Comparison of ENCODE assay signal across 19 cellular contexts in genomic region chr9:135883410-135884089, GRCh38. TPM values are rescaled to one million over a fixed set of nuclear protein-coding genes. Genes with fewer than 3 reads are reported as not detected.
A peak's percentile ranks its signal among the peaks of the same experiment; 100 is the strongest.
DNase-seq lines count a peak whose midpoint lies in the region; ATAC-seq, FAIRE-seq and TF ChIP-seq lines count a peak whose summit lies in the region.
"Had no signal": no experiment of that assay in that cellular context is flagged by ENCODE, and none has a peak within 500 bp of the region (broad histone marks: within the 10 kb centered on the region; RNA-seq: fewer than 3 reads in every experiment).

No MANE protein-coding gene starts in this region.

- no peak overlapping the region for H2AFZ ChIP-seq in GM12878 (ENCODE audit: control insufficient read depth, low read depth, low read length)
- no peak overlapping the region for H2AFZ ChIP-seq in neuronal stem cell (ENCODE audit: low read length)

- no peak overlapping the region for H4K8ac ChIP-seq in neuronal stem cell (ENCODE audit: low read depth, low read length)

- SMC1A ChIA-PET in GM12878 (lab: Charles Lee; ENCODE audit: uncharacterized antibody, unreplicated experiment): no interaction called here

- no peak overlapping the region for H2BK120ac ChIP-seq in neuronal stem cell (ENCODE audit: low read depth, low read length)

- H3K9me3 ChIP-seq in CD4-positive, CD25-positive, alpha-beta regulatory T cell (ENCODE audit: control insufficient read depth in 2 of 2, low read length in 2 of 2): no peaks in the 10 kb centered on the region
- H3K9me3 ChIP-seq in HEK293 (ENCODE audit: control insufficient read depth, insufficient read depth, low read depth, low read length): no peaks in the 10 kb centered on the region
- H3K9me3 ChIP-seq in GM12878 (replicated peaks; ENCODE audit: control insufficient read depth, insufficient read depth, low read length): no peaks in the 10 kb centered on the region
- H3K9me3 ChIP-seq in neuronal stem cell (replicated peaks in 1 of 2; ENCODE audit: control insufficient read depth in 2 of 2, insufficient read depth in 1 of 2, low read depth in 1 of 2, low read length in 2 of 2): no peaks in the 10 kb centered on the region
- H3K9me3 ChIP-seq: neutrophil had no signal

- in situ Hi-C loops in GM12878 (cut with MboI): no loop called here

- TF ChIP-seq RAD21 in GM12878 (IDR thresholded peaks at IDR 0.05; ENCODE audit: insufficient read depth, low read depth, low read length): no peak

- intact Hi-C loops in GM12878 (cut with micrococcal nuclease; ENCODE audit: unreplicated experiment): no loop called here

- H3K79me2 ChIP-seq in GM12878 (ENCODE audit: control insufficient read depth, insufficient read depth, low read length): peaks cover 25% of the 10 kb centered on the region

- peak; percentile 47 for FAIRE-seq in GM12878 (lab: Jason Lieb, UNC)
- FAIRE-seq: small intestine had no signal

- H3K27me3 ChIP-seq in CD4-positive, CD25-positive, alpha-beta regulatory T cell (ENCODE audit: control insufficient read depth, insufficient read depth, low read length): no peaks in the 10 kb centered on the region
- no peaks in the 10 kb centered on the region for H3K27me3 ChIP-seq in GM12878 (replicated peaks in 1 of 2; ENCODE audit: control insufficient read depth in 2 of 2, insufficient read depth in 2 of 2, low read length in 1 of 2)
- H3K27me3 ChIP-seq in neuronal stem cell (ENCODE audit: control insufficient read depth in 3 of 3, insufficient read depth in 3 of 3, low read depth in 1 of 3, low read length in 3 of 3): no peaks in the 10 kb centered on the region
- H3K27me3 ChIP-seq: foreskin keratinocyte, neutrophil had no signal

- no peak for TF ChIP-seq EP300 in GM12878 (IDR thresholded peaks at IDR 0.05; ENCODE audit: borderline replicate concordance in 1 of 2, control insufficient read depth in 1 of 2, low read depth in 2 of 2, low read length in 2 of 2)

- no peak overlapping the region for H3K4me3 ChIP-seq in CD4-positive, CD25-positive, alpha-beta regulatory T cell (ENCODE audit: low read depth, low read length)
- no peak overlapping the region for H3K4me3 ChIP-seq in HEK293 (ENCODE audit: low read depth, low read length)
- no peak overlapping the region for H3K4me3 ChIP-seq in GM12878
- no peak overlapping the region for H3K4me3 ChIP-seq in neuronal stem cell (ENCODE audit: low read length in 2 of 2)

- H3K27ac Mint-ChIP-seq in CD4-positive, CD25-positive, alpha-beta regulatory T cell: peak overlapping the region in 2 of 3 donors; percentile 89 to 91
- H3K27ac Mint-ChIP-seq in mesothelial cell of epicardium: no peak overlapping the region
- H3K27ac Mint-ChIP-seq: activated naive CD8-positive, alpha-beta T cell; stimulated activated naive CD8-positive, alpha-beta T cell treated with anti-CD3 and anti-CD28 coated beads, Interleukin-15, Interleukin-2, amounts not matched to agents 100 ng/mL and 50 ng/mL, for 24 hours had no signal

- peaks cover 53% of the 10 kb centered on the region for H3K4me1 ChIP-seq in CD4-positive, CD25-positive, alpha-beta regulatory T cell (ENCODE audit: control insufficient read depth, insufficient read depth, low read length, poor library complexity, severe bottlenecking)
- H3K4me1 ChIP-seq in HEK293 (ENCODE audit: control insufficient read depth, insufficient read depth, low read length) (peaks cover 8% of the 10 kb centered on the region), GM12878 (ENCODE audit: control insufficient read depth, insufficient read depth, low read length) (peaks cover 15% of the 10 kb centered on the region), neuronal stem cell (ENCODE audit: control insufficient read depth in 2 of 2, insufficient read depth in 1 of 2, low read depth in 1 of 2, low read length in 2 of 2) (peaks cover 4 to 23% of the 10 kb centered on the region in 2 donors)

- POLR2A ChIA-PET in HEK293 (lab: Yijun Ruan, JAX): interaction anchor here (0.8 kb wide), 1 partner anchor 24 kb away, joined by 3 read pairs; the partner anchor contains the start of gene CAMSAP1
- POLR2A ChIA-PET in GM12878 (lab: Charles Lee): no interaction called here

- H3K36me3 ChIP-seq in CD4-positive, CD25-positive, alpha-beta regulatory T cell (ENCODE audit: control insufficient read depth, insufficient read depth, low read length): peaks cover 23% of the 10 kb centered on the region
- H3K36me3 ChIP-seq in HEK293 (ENCODE audit: control insufficient read depth in 2 of 2, insufficient read depth in 1 of 2, low read length in 2 of 2): peaks cover 0 to 10% of the 10 kb centered on the region in 2 experiments; a peak in 2 of 3 replicates
- H3K36me3 ChIP-seq in GM12878 (ENCODE audit: control insufficient read depth in 2 of 2, insufficient read depth in 2 of 2, low read length in 1 of 2): peaks cover 0 to 12% of the 10 kb centered on the region in 2 experiments; a peak in 3 of 4 replicates
- H3K36me3 ChIP-seq in neuronal stem cell (replicated peaks in 1 of 2; ENCODE audit: control insufficient read depth in 2 of 2, insufficient read depth in 2 of 2, low read length in 2 of 2): peaks cover 12 to 65% of the 10 kb centered on the region in 2 donors

- 80% methylated on average over 15 of the region's 15 CpGs for WGBS in GM12878 (ENCODE audit: insufficient coverage, insufficient replicate concordance, low lambda C conversion rate, missing lambda C conversion rate)
- no CpG with 5 or more reads among the region's 15 CpGs for WGBS in neuronal stem cell (ENCODE audit: extremely low coverage in 2 of 2, insufficient read length in 2 of 2, insufficient replicate concordance in 1 of 2), 2 donors

- no peak overlapping the region for H2BK12ac ChIP-seq in neuronal stem cell (ENCODE audit: low read length)

- no peak overlapping the region for H3K23ac ChIP-seq in neuronal stem cell (ENCODE audit: low read depth, low read length, poor library complexity)

- no peak overlapping the region for H3K18ac ChIP-seq in neuronal stem cell (ENCODE audit: low read length)

- H3K9ac ChIP-seq in GM12878 (ENCODE audit: control insufficient read depth, insufficient read depth, low read length) (no peak overlapping the region), neuronal stem cell (ENCODE audit: low read depth, low read length, poor library complexity) (peak overlapping the region; percentile 34)

- no peak for TF ChIP-seq POLR2A in GM12878 (IDR thresholded peaks at IDR 0.05; ENCODE audit: low read depth, low read length)

- H3K4ac ChIP-seq in neuronal stem cell (ENCODE audit: low read length): no peak overlapping the region

- H3K27ac ChIP-seq in CD4-positive, CD25-positive, alpha-beta regulatory T cell (ENCODE audit: insufficient read depth, low read length, poor library complexity, severe bottlenecking): no peak overlapping the region
- H3K27ac ChIP-seq in HEK293 (ENCODE audit: extremely low read depth, low read depth, low read length) (no peak overlapping the region), GM12878 (ENCODE audit: control insufficient read depth, insufficient read depth) (no peak overlapping the region), neuronal stem cell (replicated peaks; ENCODE audit: low read length) (no peak overlapping the region)
- H3K27ac ChIP-seq: C4-2B, foreskin keratinocyte, neutrophil had no signal

- no peak overlapping the region for H4K91ac ChIP-seq in neuronal stem cell (ENCODE audit: low read depth, low read length, poor library complexity)

- no peaks in the 10 kb centered on the region for H3K9me3 Mint-ChIP-seq in CD4-positive, CD25-positive, alpha-beta regulatory T cell
- H3K9me3 Mint-ChIP-seq in mesothelial cell of epicardium: no peaks in the 10 kb centered on the region
- H3K9me3 Mint-ChIP-seq: effector memory CD8-positive, alpha-beta T cell; stimulated activated naive CD8-positive, alpha-beta T cell treated with anti-CD3 and anti-CD28 coated beads, Interleukin-15, Interleukin-2, amounts not matched to agents 100 ng/mL and 50 ng/mL, for 24 hours had no signal

- H3K4me2 ChIP-seq in GM12878 (ENCODE audit: control insufficient read depth, insufficient read depth) (no peak overlapping the region), neuronal stem cell (ENCODE audit: insufficient read depth, low read length, poor library complexity, severe bottlenecking) (no peak overlapping the region)

- H3K79me1 ChIP-seq in neuronal stem cell (ENCODE audit: low read depth, low read length): peaks cover 40% of the 10 kb centered on the region

- no peak overlapping the region for H2BK15ac ChIP-seq in neuronal stem cell (ENCODE audit: low read length)

- no peak overlapping the region for H3K14ac ChIP-seq in neuronal stem cell (ENCODE audit: low read length)

- no peak overlapping the region for H2AK5ac ChIP-seq in neuronal stem cell (ENCODE audit: low read depth, low read length)

- H4K20me1 ChIP-seq in GM12878 (ENCODE audit: control insufficient read depth, insufficient read depth): no peaks in the 10 kb centered on the region; the same call in 1 of the 2 replicates

- no peak for DNase-seq in CD4-positive, CD25-positive, alpha-beta regulatory T cell
- no peak for DNase-seq in GM12878 (ENCODE audit: low read depth, low spot score)
- no peak for DNase-seq in neuronal stem cell (ENCODE audit: low spot score)
- DNase-seq in mesothelial cell of epicardium (ENCODE audit: low spot score in 2 of 2, unreplicated experiment in 2 of 2): no peak
- DNase-seq: activated CD8-positive, alpha-beta memory T cell treated with anti-CD3 and anti-CD28 coated beads, Interleukin-2, amount 50 U/mL, for 48 hours; effector memory CD8-positive, alpha-beta T cell; foreskin keratinocyte; GDM1; mammary epithelial cell; NCI-H187 treated with DMSO at 0.1 percent for 48 hours; NCI-H524 treated with DMSO at 0.1 percent for 48 hours; small intestine had no signal

- no TSS peak for BruUV-seq in GM12878 (replicated peaks; lab: Mats Ljungman, UMichigan)

- CTCF ChIA-PET in HEK293 (lab: Yijun Ruan, JAX): interaction anchor here (1.1 kb wide), 1 partner anchor 20 kb away, joined by 4 read pairs; no protein-coding TSS in a partner anchor
- CTCF ChIA-PET in GM12878 (lab: Yijun Ruan, JAX): no interaction called here

- H3K4me1 Mint-ChIP-seq in CD4-positive, CD25-positive, alpha-beta regulatory T cell: peaks cover 16 to 64% (median 52%) of the 10 kb centered on the region in 4 donors
- H3K4me1 Mint-ChIP-seq in mesothelial cell of epicardium: peaks cover 30% of the 10 kb centered on the region

- TF ChIP-seq CTCF in HEK293 (tag by site-specific recombination; IDR thresholded peaks at IDR 0.05) (no peak), GM12878 (IDR thresholded peaks at IDR 0.05 in 2 of 3, conservative IDR thresholded peaks at IDR 0.05 in 1 of 3; ENCODE audit: control insufficient read depth in 2 of 3, extremely low read depth in 1 of 3, insufficient read depth in 1 of 3, low read depth in 3 of 3, low read length in 3 of 3) (no peak), mesothelial cell of epicardium (IDR thresholded peaks at IDR 0.05; ENCODE audit: unreplicated experiment) (no peak)

- H3K36me3 Mint-ChIP-seq in CD4-positive, CD25-positive, alpha-beta regulatory T cell: no peaks in the 10 kb centered on the region
- H3K36me3 Mint-ChIP-seq in mesothelial cell of epicardium: no peaks in the 10 kb centered on the region
- H3K36me3 Mint-ChIP-seq: activated naive CD8-positive, alpha-beta T cell had no signal

- H3K4me3 Mint-ChIP-seq in CD4-positive, CD25-positive, alpha-beta regulatory T cell: peak overlapping the region in 1 of 4 donors; percentile 76
- H3K4me3 Mint-ChIP-seq in mesothelial cell of epicardium: no peak overlapping the region
- H3K4me3 Mint-ChIP-seq: activated naive CD8-positive, alpha-beta T cell; effector memory CD8-positive, alpha-beta T cell; stimulated activated naive CD8-positive, alpha-beta T cell treated with anti-CD3 and anti-CD28 coated beads, Interleukin-15, Interleukin-2, amounts not matched to agents 100 ng/mL and 50 ng/mL, for 24 hours had no signal

- RAD21 ChIA-PET in GM12878 (lab: Charles Lee; ENCODE audit: unreplicated experiment): no interaction called here

- ATAC-seq in CD4-positive, CD25-positive, alpha-beta regulatory T cell (ENCODE audit: low read depth in 2 of 2): no peak
- ATAC-seq in GM12878 (no peak), HG03025 (IDR thresholded peaks at IDR 0.05; ENCODE audit: low FRiP score, unreplicated experiment) (no peak), HG02588 (IDR thresholded peaks at IDR 0.05; ENCODE audit: unreplicated experiment) (no peak)
- ATAC-seq: effector memory CD8-positive, alpha-beta T cell; foreskin keratinocyte had no signal

- no peak overlapping the region for H2BK5ac ChIP-seq in neuronal stem cell (ENCODE audit: low read length)

- H3K27me3 Mint-ChIP-seq in CD4-positive, CD25-positive, alpha-beta regulatory T cell: no peaks in the 10 kb centered on the region
- no peaks in the 10 kb centered on the region for H3K27me3 Mint-ChIP-seq in mesothelial cell of epicardium (ENCODE audit: low read depth)
- H3K27me3 Mint-ChIP-seq: activated naive CD8-positive, alpha-beta T cell; effector memory CD8-positive, alpha-beta T cell; stimulated activated naive CD8-positive, alpha-beta T cell treated with anti-CD3 and anti-CD28 coated beads, Interleukin-15, Interleukin-2, amounts not matched to agents 100 ng/mL and 50 ng/mL, for 24 hours had no signal

RNA-seq across cellular contexts. Expression of gene CAMSAP1, which starts 23.8 kb away (rescaled TPM):
- 31.6 TPM for total RNA-seq in CD4-positive, CD25-positive, alpha-beta regulatory T cell
- polyA plus RNA-seq in CD4-positive, CD25-positive, alpha-beta regulatory T cell: 1 to 10 TPM in 3 of 4 donors, under 1 TPM in 1; 0.67 to 2.2 (median 1.8) TPM
- total RNA-seq in GM12878 (2013; cell fraction: nucleolus; rRNA removed): 51.7 and 56.6 TPM in 2 replicates
- total RNA-seq in GM12878 (2014; rRNA removed): 16.5 and 16.6 TPM in 2 replicates
- 12.2 and 12.3 TPM in 2 replicates for total RNA-seq in GM12878 (2014; rRNA removed; fragmentation: Illumina TruSeq; extraction: Trizol)
- 24.7 and 32.8 TPM in 2 replicates for total RNA-seq in GM12878 (2021)
- 4.8 TPM for polyA plus RNA-seq in GM12878 (2011; ENCODE audit: low read depth)
- polyA plus RNA-seq in GM12878 (2011; rRNA removed): 5.3 and 5.9 TPM in 2 replicates
- polyA plus RNA-seq in GM12878 (2011; cell fraction: cytosol; rRNA removed): 6.6 and 6.9 TPM in 2 replicates
- polyA plus RNA-seq in GM12878 (2011; cell fraction: nucleus; rRNA removed): 7.5 and 11.6 TPM in 2 replicates
- polyA plus RNA-seq in GM12878 (2012): 7.4 and 7.8 TPM in 2 replicates
- 8.0 and 10.1 TPM in 2 replicates for polyA plus RNA-seq in GM12878 (2014; fragmentation: Illumina TruSeq; extraction: Trizol)
- 1 to 10 TPM; 1.8 to 2.0 TPM for polyA plus RNA-seq in GM12878 (2014; fragmentation: Nextera tagmentation; extraction: Ambion mirVana)
- 10.3 and 12.5 TPM in 2 replicates for polyA plus RNA-seq in GM12878 (2014; rRNA removed)
- 1 to 10 TPM; 1.4 to 4.2 TPM for polyA plus RNA-seq in GM12878 (2016; fragmentation: Nextera tagmentation; extraction: Ambion mirVana)
- polyA minus RNA-seq in GM12878 (2011; rRNA and poly(A)+ RNA removed): 14.8 and 15.3 TPM in 2 replicates
- polyA minus RNA-seq in GM12878 (2011; cell fraction: cytosol; rRNA and poly(A)+ RNA removed): 48.7 and 58.5 TPM in 2 replicates
- 5.9 and 9.1 TPM in 2 replicates for polyA minus RNA-seq in GM12878 (2011; cell fraction: nucleus; rRNA and poly(A)+ RNA removed)
- polyA plus RNA-seq in neuronal stem cell (2013, experiment 1 of 2): 30.3 TPM
- polyA plus RNA-seq in neuronal stem cell (2013, experiment 2 of 2): 27.6 TPM
- total RNA-seq in mesothelial cell of epicardium: 62.4 to 64.4 TPM (median 63.3 TPM) in 3 replicates
